In the genomic region with DNA sequence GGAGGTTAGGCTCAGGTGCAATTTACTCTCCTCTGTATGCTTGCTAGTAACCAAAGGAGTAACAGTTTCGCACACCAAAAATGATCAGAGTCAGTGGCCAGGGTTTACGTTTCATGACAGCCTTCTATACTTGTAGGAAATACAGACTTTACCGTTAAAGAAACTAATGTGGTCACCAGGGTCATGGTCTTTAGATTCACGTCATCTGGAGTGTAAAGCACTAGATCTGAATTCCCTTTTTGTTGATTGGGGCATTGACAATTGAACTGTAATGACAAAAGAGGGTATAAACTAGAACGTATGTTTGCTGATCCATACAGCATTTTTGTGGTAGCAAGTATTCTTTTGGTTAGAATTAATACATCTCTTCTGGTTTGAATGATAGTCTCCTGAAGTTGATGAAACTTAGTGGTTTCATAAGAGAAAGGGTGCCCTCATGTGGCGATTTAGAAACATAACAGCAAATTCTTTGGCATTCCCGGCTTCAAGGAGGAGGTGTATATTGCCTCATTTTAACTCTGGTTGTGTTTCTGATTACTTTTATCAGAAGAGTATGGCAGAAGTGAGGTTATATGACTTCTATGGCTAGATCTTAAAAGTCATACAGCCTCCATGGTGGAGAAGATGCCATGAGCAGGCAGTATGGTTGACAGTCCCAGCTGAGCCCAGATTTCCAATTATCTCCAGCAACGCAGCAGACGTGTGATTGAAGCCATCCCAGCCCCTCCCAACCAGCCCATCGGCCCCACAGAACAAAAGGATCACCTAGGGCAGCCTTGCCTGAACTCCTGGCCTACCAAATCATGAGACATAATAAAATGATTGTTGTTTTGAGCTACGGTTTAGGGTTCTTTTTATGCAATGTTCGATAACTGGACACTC, we compare ENCODE assay signal across 8 cellular contexts. TPM values are rescaled to one million over a fixed set of nuclear protein-coding genes. Genes with fewer than 3 reads are reported as not detected.
DNase-seq lines count a peak whose midpoint lies in the region; ATAC-seq and TF ChIP-seq lines count a peak whose summit lies in the region.

No MANE protein-coding gene starts in this region.

- no peaks in the 10 kb centered on the region for H3K27me3 ChIP-seq in ovary

- peaks cover 4% of the 10 kb centered on the region for H3K27me3 Mint-ChIP-seq in activated CD4-positive, alpha-beta T cell treated with anti-CD3 and anti-CD28 coated beads for 36 hours
- H3K27me3 Mint-ChIP-seq in activated T-helper 1 cell treated with anti-CD3 and anti-CD28 coated beads, Interleukin-12 subunit alpha, Interleukin-12 subunit beta, Interleukin-2, Interleukin-4 antibody, amounts not matched to agents 30 ng/mL and 10 ng/mL and 1 ng/mL, durations not matched to agents 14 hours and 24 hours and 36 hours (ENCODE audit: insufficient read depth): peaks cover 2% of the 10 kb centered on the region

- no peak overlapping the region for H3K27ac ChIP-seq in ovary

- peak; percentile 50 to 76 (median 73) for TF ChIP-seq CTCF in ovary (IDR thresholded peaks at IDR 0.05)

- WGBS in ovary, 3 donors: 21 to 27% (median 22%) methylated on average over 12 of the region's 12 CpGs

- TF ChIP-seq POLR2A in ovary (IDR thresholded peaks at IDR 0.05): no peak

- peak; percentile 68 for ATAC-seq in activated CD4-positive, alpha-beta T cell treated with anti-CD3 and anti-CD28 coated beads for 36 hours
- ATAC-seq in GM21528 (IDR thresholded peaks at IDR 0.05; ENCODE audit: low FRiP score, unreplicated experiment): peak; percentile 87

- no peak overlapping the region for H3K4me3 Mint-ChIP-seq in activated CD4-positive, alpha-beta T cell treated with anti-CD3 and anti-CD28 coated beads for 36 hours
- no peak overlapping the region for H3K4me3 Mint-ChIP-seq in activated T-helper 1 cell treated with anti-CD3 and anti-CD28 coated beads, Interleukin-12 subunit alpha, Interleukin-12 subunit beta, Interleukin-2, Interleukin-4 antibody, amounts not matched to agents 30 ng/mL and 10 ng/mL and 1 ng/mL, durations not matched to agents 14 hours and 24 hours and 36 hours

- H3K9me3 Mint-ChIP-seq in activated CD4-positive, alpha-beta T cell treated with anti-CD3 and anti-CD28 coated beads for 36 hours (ENCODE audit: low read depth): no peaks in the 10 kb centered on the region
- H3K9me3 Mint-ChIP-seq in activated T-helper 1 cell treated with anti-CD3 and anti-CD28 coated beads, Interleukin-12 subunit alpha, Interleukin-12 subunit beta, Interleukin-2, Interleukin-4 antibody, amounts not matched to agents 30 ng/mL and 10 ng/mL and 1 ng/mL, durations not matched to agents 14 hours and 24 hours and 36 hours: no peaks in the 10 kb centered on the region

- peak; percentile 40 for DNase-seq in activated CD4-positive, alpha-beta T cell treated with anti-CD3 and anti-CD28 coated beads for 36 hours
- DNase-seq in activated CD4-positive, alpha-beta T cell treated with anti-CD3 and anti-CD28 coated beads, Interleukin-2, amount 50 U/mL, for 48 hours: no peak
- DNase-seq in HT-29 (ENCODE audit: low spot score): peak; percentile 98
- peak; percentile 55 for DNase-seq in NCI-H82 treated with DMSO at 0.1 percent for 48 hours (lab: John Stamatoyannopoulos, UW; ENCODE audit: unreplicated experiment)
- peak; percentile 18 for DNase-seq in activated T-helper 1 cell treated with anti-CD3 and anti-CD28 coated beads, Interleukin-12 subunit alpha, Interleukin-12 subunit beta, Interleukin-2, Interleukin-4 antibody, amounts not matched to agents 30 ng/mL and 10 ng/mL and 1 ng/mL, durations not matched to agents 14 hours and 24 hours and 36 hours (ENCODE audit: low spot score)
- DNase-seq in globus pallidus (ENCODE audit: low spot score): peak; percentile 83
- peak in 2 of 5 donors; percentile 19 to 50 for DNase-seq in ovary

- TF ChIP-seq EP300 in ovary (IDR thresholded peaks at IDR 0.05): no peak

- no peaks in the 10 kb centered on the region for H3K36me3 Mint-ChIP-seq in activated CD4-positive, alpha-beta T cell treated with anti-CD3 and anti-CD28 coated beads for 36 hours (ENCODE audit: low read depth)
- H3K36me3 Mint-ChIP-seq in activated T-helper 1 cell treated with anti-CD3 and anti-CD28 coated beads, Interleukin-12 subunit alpha, Interleukin-12 subunit beta, Interleukin-2, Interleukin-4 antibody, amounts not matched to agents 30 ng/mL and 10 ng/mL and 1 ng/mL, durations not matched to agents 14 hours and 24 hours and 36 hours (ENCODE audit: low read depth): no peaks in the 10 kb centered on the region

- no peaks in the 10 kb centered on the region for H3K9me3 ChIP-seq in ovary

- intact Hi-C loops in activated CD4-positive, alpha-beta T cell treated with anti-CD3 and anti-CD28 coated beads for 36 hours (cut with DNase I, micrococcal nuclease): loop anchor here (1.0 to 2.0 kb wide), 10 partner anchors 43 to 207 kb away; a partner anchor contains a TSS
- intact Hi-C loops in activated T-helper 1 cell treated with anti-CD3 and anti-CD28 coated beads, Interleukin-12 subunit alpha, Interleukin-12 subunit beta, Interleukin-2, Interleukin-4 antibody, amounts not matched to agents 30 ng/mL and 10 ng/mL and 1 ng/mL, durations not matched to agents 14 hours and 24 hours and 36 hours (cut with micrococcal nuclease): loop anchor here (1.0 to 2.0 kb wide), 11 partner anchors 19 to 207 kb away; a partner anchor contains a TSS
- intact Hi-C loops in ovary (cut with DNase I): loop anchor here in 3 of 4 donors (5.0 to 10.0 kb wide), 3 partner anchors 131 to 208 kb away; a partner anchor contains a TSS

- no peaks in the 10 kb centered on the region for H3K4me1 ChIP-seq in ovary (ENCODE audit: insufficient read depth)

- H3K27ac Mint-ChIP-seq in activated CD4-positive, alpha-beta T cell treated with anti-CD3 and anti-CD28 coated beads for 36 hours: no peak overlapping the region
- no peak overlapping the region for H3K27ac Mint-ChIP-seq in activated T-helper 1 cell treated with anti-CD3 and anti-CD28 coated beads, Interleukin-12 subunit alpha, Interleukin-12 subunit beta, Interleukin-2, Interleukin-4 antibody, amounts not matched to agents 30 ng/mL and 10 ng/mL and 1 ng/mL, durations not matched to agents 14 hours and 24 hours and 36 hours

- H3K36me3 ChIP-seq in ovary: no peaks in the 10 kb centered on the region

- CTCF ChIA-PET in activated CD4-positive, alpha-beta T cell treated with anti-CD3 and anti-CD28 coated beads for 36 hours (lab: Charles Lee): interaction anchor here (0.6 to 1.8 kb wide), 46 partner anchors 8 to 226 kb away, joined by 3 to 44 read pairs (median 4); no protein-coding TSS in a partner anchor

- H3K4me3 ChIP-seq in ovary: no peak overlapping the region

- H3K4me1 Mint-ChIP-seq in activated CD4-positive, alpha-beta T cell treated with anti-CD3 and anti-CD28 coated beads for 36 hours: peaks cover 28% of the 10 kb centered on the region
- peaks cover 30% of the 10 kb centered on the region for H3K4me1 Mint-ChIP-seq in activated T-helper 1 cell treated with anti-CD3 and anti-CD28 coated beads, Interleukin-12 subunit alpha, Interleukin-12 subunit beta, Interleukin-2, Interleukin-4 antibody, amounts not matched to agents 30 ng/mL and 10 ng/mL and 1 ng/mL, durations not matched to agents 14 hours and 24 hours and 36 hours (ENCODE audit: low read depth)

- POLR2A ChIA-PET in activated CD4-positive, alpha-beta T cell treated with anti-CD3 and anti-CD28 coated beads for 36 hours (lab: Charles Lee): no interaction called here

RNA-seq across cellular contexts. Expression of a gene that starts 35.1 kb away (rescaled TPM):
- total RNA-seq in activated CD4-positive, alpha-beta T cell treated with anti-CD3 and anti-CD28 coated beads for 36 hours: not detected
- 88.5 and 98.1 TPM in 2 replicates for total RNA-seq in HT-29 (2014; rRNA removed; shearing (Covaris generic))
- not detected in 2 replicates for total RNA-seq in activated T-helper 1 cell treated with anti-CD3 and anti-CD28 coated beads, Interleukin-12 subunit alpha, Interleukin-12 subunit beta, Interleukin-2, Interleukin-4 antibody, amounts not matched to agents 30 ng/mL and 10 ng/mL and 1 ng/mL, durations not matched to agents 14 hours and 24 hours and 36 hours
- 10 to 100 TPM in 1 of 7 donors, 1 to 10 TPM in 4, under 1 TPM in 1, not detected in 1; 0.50 to 66.3 (median 4.5) TPM for total RNA-seq in ovary
- polyA plus RNA-seq in ovary: under 1 TPM; 0.33 to 0.48 TPM

RNA-seq across cellular contexts. Expression of a gene that starts 42.8 kb away (rescaled TPM):
- total RNA-seq in activated CD4-positive, alpha-beta T cell treated with anti-CD3 and anti-CD28 coated beads for 36 hours: 100 to 1,000 TPM; 179 to 392 TPM
- 152 and 161 TPM in 2 replicates for total RNA-seq in HT-29 (2014; rRNA removed; shearing (Covaris generic))
- 206 and 231 TPM in 2 replicates for total RNA-seq in activated T-helper 1 cell treated with anti-CD3 and anti-CD28 coated beads, Interleukin-12 subunit alpha, Interleukin-12 subunit beta, Interleukin-2, Interleukin-4 antibody, amounts not matched to agents 30 ng/mL and 10 ng/mL and 1 ng/mL, durations not matched to agents 14 hours and 24 hours and 36 hours
- 100 to 1,000 TPM in 6 of 7 donors, 10 to 100 TPM in 1; 83.3 to 131 (median 124) TPM for total RNA-seq in ovary
- 100 to 1,000 TPM in 1 of 2 donors, 10 to 100 TPM in 1; 69.4 to 165 TPM for polyA plus RNA-seq in ovary

Comparison
In these comparisons a context has a peak if more than half of its experiments do, and no peak if none do; other contexts are left out.
1. DNase-seq: peak in activated CD4-positive, alpha-beta T cell treated with anti-CD3 and anti-CD28 coated beads for 36 hours (single experiment), HT-29 (single experiment), NCI-H82 treated with DMSO at 0.1 percent for 48 hours (single experiment), activated T-helper 1 cell treated with anti-CD3 and anti-CD28 coated beads, Interleukin-12 subunit alpha, Interleukin-12 subunit beta, Interleukin-2, Interleukin-4 antibody, amounts not matched to agents 30 ng/mL and 10 ng/mL and 1 ng/mL, durations not matched to agents 14 hours and 24 hours and 36 hours (single experiment) and globus pallidus (single experiment); none in activated CD4-positive, alpha-beta T cell treated with anti-CD3 and anti-CD28 coated beads, Interleukin-2, amount 50 U/mL, for 48 hours (0 of 2).